20 cellular contexts compared by ENCODE assay signal in the genomic region with DNA sequence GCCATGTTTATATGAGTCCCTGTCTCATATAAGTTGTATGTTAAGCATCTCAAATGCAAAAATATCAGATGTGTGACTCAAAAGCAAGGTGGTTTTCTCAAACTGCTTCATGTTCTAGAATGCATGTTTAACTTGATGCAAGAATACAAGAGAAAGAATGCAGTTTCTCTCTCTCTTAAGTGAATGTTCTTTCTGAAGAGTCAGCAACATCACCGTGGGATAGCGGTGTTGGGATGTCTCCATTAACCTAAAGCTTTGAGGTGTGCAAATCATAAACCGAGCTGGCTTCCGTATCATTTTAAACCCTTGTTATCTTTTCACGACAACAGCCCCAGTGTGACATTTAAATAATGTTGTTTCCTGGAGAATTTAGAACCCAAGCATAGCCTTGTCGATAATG.
"Had no signal": no experiment of that assay in that cellular context is flagged by ENCODE, and none has a peak within 500 bp of the region (broad histone marks: within the 10 kb centered on the region; RNA-seq: fewer than 3 reads in every experiment).

No MANE protein-coding gene starts in this region.

- H3K4me3 ChIP-seq: esophagus squamous epithelium, mucosa of descending colon, prostate gland, right lobe of liver, spleen, testis, tibial nerve had no signal

- H3K27me3 ChIP-seq: esophagus squamous epithelium, foreskin keratinocyte, right lobe of liver, spleen, testis, tibial nerve had no signal

- H3K27ac Mint-ChIP-seq: immature natural killer cell; natural killer cell; stimulated activated memory B cell treated with anti-CD40 and anti-IgM and Interleukin-4, amounts not matched to agents 10 μg/mL and 1 μg/mL and 100 μg/mL, for 72 hours; stimulated activated naive CD8-positive, alpha-beta T cell treated with anti-CD3 and anti-CD28 coated beads, Interleukin-15, Interleukin-2, amounts not matched to agents 100 ng/mL and 50 ng/mL, for 24 hours had no signal

- H3K79me2 ChIP-seq: parathyroid adenoma had no signal

- H3K36me3 ChIP-seq: esophagus squamous epithelium, prostate gland, right lobe of liver, spleen, tibial nerve had no signal

- H3K36me3 Mint-ChIP-seq: immature natural killer cell; natural killer cell; stimulated activated memory B cell treated with anti-CD40 and anti-IgM and Interleukin-4, amounts not matched to agents 10 μg/mL and 1 μg/mL and 100 μg/mL, for 72 hours had no signal

- H3K4me3 Mint-ChIP-seq: central memory CD8-positive, alpha-beta T cell; dendritic cell treated with granulocyte-macrophage colony-stimulating factor and Interleukin-4, amounts not matched to agents 40 ng/mL and 50 ng/mL, for 4 days; immature natural killer cell; natural killer cell; stimulated activated memory B cell treated with anti-CD40 and anti-IgM and Interleukin-4, amounts not matched to agents 10 μg/mL and 1 μg/mL and 100 μg/mL, for 72 hours; stimulated activated naive CD8-positive, alpha-beta T cell treated with anti-CD3 and anti-CD28 coated beads, Interleukin-15, Interleukin-2, amounts not matched to agents 100 ng/mL and 50 ng/mL, for 24 hours had no signal

- ATAC-seq: foreskin keratinocyte; mucosa of descending colon; natural killer cell; stimulated activated memory B cell treated with anti-CD40 and anti-IgM and Interleukin-4, amounts not matched to agents 10 μg/mL and 1 μg/mL and 100 μg/mL, for 72 hours had no signal

- H2AFZ ChIP-seq: parathyroid adenoma had no signal

- FAIRE-seq: kidney had no signal

- H3K9me3 Mint-ChIP-seq: central memory CD8-positive, alpha-beta T cell; dendritic cell treated with granulocyte-macrophage colony-stimulating factor and Interleukin-4, amounts not matched to agents 40 ng/mL and 50 ng/mL, for 4 days; immature natural killer cell; natural killer cell; stimulated activated memory B cell treated with anti-CD40 and anti-IgM and Interleukin-4, amounts not matched to agents 10 μg/mL and 1 μg/mL and 100 μg/mL, for 72 hours; stimulated activated naive CD8-positive, alpha-beta T cell treated with anti-CD3 and anti-CD28 coated beads, Interleukin-15, Interleukin-2, amounts not matched to agents 100 ng/mL and 50 ng/mL, for 24 hours had no signal

- H3K4me1 Mint-ChIP-seq: central memory CD8-positive, alpha-beta T cell had no signal

- H3K27ac ChIP-seq: foreskin keratinocyte, parathyroid adenoma, prostate gland had no signal

- H3K27me3 Mint-ChIP-seq: dendritic cell treated with granulocyte-macrophage colony-stimulating factor and Interleukin-4, amounts not matched to agents 40 ng/mL and 50 ng/mL, for 4 days; stimulated activated memory B cell treated with anti-CD40 and anti-IgM and Interleukin-4, amounts not matched to agents 10 μg/mL and 1 μg/mL and 100 μg/mL, for 72 hours had no signal

- DNase-seq: esophagus squamous epithelium; foreskin keratinocyte; immature natural killer cell; kidney; left cardiac atrium; mucosa of descending colon; natural killer cell; spleen; stimulated activated CD4-positive, alpha-beta T cell treated with anti-CD3 and anti-CD28 coated beads, Interleukin-15, amount 100 ng/mL, for 24 hours; stimulated activated CD4-positive, alpha-beta T cell treated with anti-CD3 and anti-CD28 coated beads, Interleukin-1b, Interleukin-23, amount 100 ng/mL, for 48 hours; stimulated activated CD4-positive, alpha-beta T cell treated with anti-CD3 and anti-CD28 coated beads, Interleukin-4, amount 100 ng/mL, for 24 hours; testis had no signal

- H3K9ac ChIP-seq: parathyroid adenoma had no signal

- H3K9me3 ChIP-seq: esophagus squamous epithelium, mucosa of descending colon, prostate gland, right lobe of liver, spleen, testis, tibial nerve had no signal
